3 cellular contexts compared by ENCODE assay signal in the genomic region with DNA sequence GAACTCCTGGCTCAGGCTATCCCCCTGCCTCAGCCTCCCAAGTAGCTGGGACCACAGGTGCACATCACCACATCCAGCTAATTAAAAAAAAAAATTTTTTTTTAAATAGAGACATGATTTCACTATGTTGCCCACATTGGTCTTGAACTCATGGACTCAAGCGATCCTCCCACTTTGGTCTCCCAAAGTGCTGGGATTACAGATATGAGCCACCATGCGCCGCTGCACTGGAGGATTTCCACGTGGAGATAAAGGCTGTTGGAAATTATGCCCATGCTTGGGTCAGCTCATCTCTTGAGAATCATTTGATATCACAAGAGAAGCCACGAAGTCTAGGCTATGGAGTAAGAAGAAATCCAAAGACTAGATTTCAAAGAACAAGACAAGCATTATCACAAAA.
"Had no signal": no experiment of that assay in that cellular context is flagged by ENCODE, and none has a peak within 500 bp of the region (broad histone marks: within the 10 kb centered on the region; RNA-seq: fewer than 3 reads in every experiment).

No MANE protein-coding gene starts in this region.

- H3K4me3 ChIP-seq: GM12878 had no signal

- DNase-seq: GDM1, GF-D8 had no signal

- ATAC-seq: GM12878 had no signal
